In genomic region chr15:78251136-78251535, GRCh38 we compare ENCODE assay signal across 7 cellular contexts. TPM values are rescaled to one million over a fixed set of nuclear protein-coding genes. Genes with fewer than 3 reads are reported as not detected.
"Had no signal": no experiment of that assay in that cellular context is flagged by ENCODE, and none has a peak within 500 bp of the region (broad histone marks: within the 10 kb centered on the region; RNA-seq: fewer than 3 reads in every experiment).

No MANE protein-coding gene starts in this region.

- FAIRE-seq: H1, H54, HTR-8/SVneo had no signal

- H3K4me3 Mint-ChIP-seq: GM23338, H9, IgD-negative memory B cell had no signal

- H3K9me3 Mint-ChIP-seq: IgD-negative memory B cell had no signal

- H3K4me1 Mint-ChIP-seq: GM23338, H9, IgD-negative memory B cell had no signal

- H3K36me3 Mint-ChIP-seq: IgD-negative memory B cell had no signal

- H3K27me3 Mint-ChIP-seq: IgD-negative memory B cell had no signal

- H2AFZ ChIP-seq: GM23338 had no signal

- H3K27ac Mint-ChIP-seq: GM23338, H9, IgD-negative memory B cell had no signal

- H3K4me2 ChIP-seq: GM23338 had no signal

- H3K4me3 ChIP-seq: GM23338 had no signal

- ATAC-seq: GM23338 had no signal

- DNase-seq: H9, HCEC 1CT had no signal

RNA-seq across cellular contexts. Expression of gene ACSBG1, which starts 16.8 kb away (rescaled TPM):
- polyA plus RNA-seq: IgD-negative memory B cell had no signal
